ENCODE assay signal across 1 cellular context in the genomic region with DNA sequence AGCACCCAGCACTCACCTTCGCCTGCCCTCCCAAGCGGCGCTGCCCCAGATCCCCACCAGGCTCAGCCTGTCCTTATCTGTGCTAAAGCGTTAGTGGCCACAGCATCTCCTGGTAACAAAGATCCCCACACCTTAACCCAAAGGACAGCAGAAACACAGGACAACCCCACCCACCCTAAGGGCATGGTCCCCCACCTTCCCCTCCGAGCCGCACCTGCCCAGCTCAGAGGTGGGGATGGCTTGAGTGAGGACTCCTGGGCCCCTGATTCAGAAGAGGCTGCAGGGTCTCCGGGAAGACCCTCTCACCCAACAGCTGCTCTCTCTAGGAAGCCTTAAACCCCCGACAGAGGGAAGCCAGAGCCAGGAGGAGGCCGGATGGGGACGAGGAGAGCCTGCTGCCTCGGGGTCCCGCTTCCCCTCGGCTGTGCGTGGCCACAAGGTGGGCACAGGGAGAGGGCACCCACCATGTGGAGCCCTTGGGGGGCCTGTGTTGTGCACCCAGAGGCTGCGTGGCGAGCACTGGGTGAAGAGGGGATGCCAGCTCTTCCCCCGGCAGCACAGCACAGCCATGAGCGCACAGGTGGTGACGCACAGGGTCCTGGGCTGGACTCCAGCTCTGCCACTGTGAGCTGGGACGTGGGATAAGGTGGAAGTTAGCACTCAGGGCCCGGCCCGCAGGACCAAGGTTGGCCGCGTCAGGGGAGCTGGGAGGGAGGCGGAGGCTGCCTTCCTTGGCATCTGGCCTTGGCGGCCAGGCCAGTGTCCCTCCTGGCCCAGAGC.
TF ChIP-seq lines count a peak whose summit lies in the region.

No MANE protein-coding gene starts in this region.

TF ChIP-seq in IMR-90, 13 proteins besides CTCF, POLR2A, EP300 and RAD21 (continued from another document):
- TF ChIP-seq, protein P1, sequence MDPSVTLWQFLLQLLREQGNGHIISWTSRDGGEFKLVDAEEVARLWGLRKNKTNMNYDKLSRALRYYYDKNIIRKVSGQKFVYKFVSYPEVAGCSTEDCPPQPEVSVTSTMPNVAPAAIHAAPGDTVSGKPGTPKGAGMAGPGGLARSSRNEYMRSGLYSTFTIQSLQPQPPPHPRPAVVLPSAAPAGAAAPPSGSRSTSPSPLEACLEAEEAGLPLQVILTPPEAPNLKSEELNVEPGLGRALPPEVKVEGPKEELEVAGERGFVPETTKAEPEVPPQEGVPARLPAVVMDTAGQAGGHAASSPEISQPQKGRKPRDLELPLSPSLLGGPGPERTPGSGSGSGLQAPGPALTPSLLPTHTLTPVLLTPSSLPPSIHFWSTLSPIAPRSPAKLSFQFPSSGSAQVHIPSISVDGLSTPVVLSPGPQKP (IDR thresholded peaks at IDR 0.05; ENCODE audit: borderline replicate concordance, low read depth, low read length): no peak
- TF ChIP-seq RFX5 (IDR thresholded peaks at IDR 0.05; ENCODE audit: low read depth, low read length) (no peak), MAFK (IDR thresholded peaks at IDR 0.05; ENCODE audit: low read depth, low read length) (no peak), RCOR1 (IDR thresholded peaks at IDR 0.05; ENCODE audit: insufficient replicate concordance, low read length) (no peak), BHLHE40 (IDR thresholded peaks at IDR 0.05; ENCODE audit: low read depth, low read length) (no peak)
